28 cellular contexts compared by ENCODE assay signal in genomic region chr12:74468401-74468800, GRCh38.
A peak's percentile ranks its signal among the peaks of the same experiment; 100 is the strongest.
DNase-seq lines count a peak whose midpoint lies in the region; ATAC-seq, FAIRE-seq and TF ChIP-seq lines count a peak whose summit lies in the region.
"Had no signal": no experiment of that assay in that cellular context is flagged by ENCODE, and none has a peak within 500 bp of the region (broad histone marks: within the 10 kb centered on the region; RNA-seq: fewer than 3 reads in every experiment).

No MANE protein-coding gene starts in this region.

- H3K4me2 ChIP-seq in K562 (ENCODE audit: insufficient read depth, low read length): no peak overlapping the region
- H3K4me2 ChIP-seq: BLaER1 had no signal

- H3K27me3 ChIP-seq in K562 (ENCODE audit: control insufficient read depth in 2 of 2, insufficient read depth in 2 of 2, low read length in 2 of 2): no peaks in the 10 kb centered on the region
- no peaks in the 10 kb centered on the region for H3K27me3 ChIP-seq in liver (ENCODE audit: control insufficient read depth in 4 of 4, insufficient read depth in 4 of 4, low read length in 3 of 4)
- H3K27me3 ChIP-seq: BE2C, BLaER1 had no signal

- H3K36me3 ChIP-seq in K562 (ENCODE audit: control insufficient read depth, insufficient read depth, low read length): no peaks in the 10 kb centered on the region
- H3K36me3 ChIP-seq in liver (ENCODE audit: control insufficient read depth in 4 of 4, insufficient read depth in 3 of 4, low read depth in 1 of 4, low read length in 3 of 4): no peaks in the 10 kb centered on the region
- H3K36me3 ChIP-seq: BE2C, BLaER1 had no signal

- TF ChIP-seq CTCF in K562 (IDR thresholded peaks at IDR 0.05 in 2 of 3, conservative IDR thresholded peaks at IDR 0.05 in 1 of 3; ENCODE audit: insufficient read depth in 2 of 3, low read depth in 1 of 3, low read length in 3 of 3) (no peak), liver (IDR thresholded peaks at IDR 0.05; ENCODE audit: low read depth, low read length, missing input control) (no peak), glutamatergic neuron (IDR thresholded peaks at IDR 0.05; ENCODE audit: partially characterized antibody, unreplicated experiment) (no peak)

- in situ Hi-C loops in K562 (cut with MboI): no loop called here

- H3K9ac ChIP-seq in K562 (ENCODE audit: insufficient read depth in 1 of 2, low read depth in 2 of 2, low read length in 2 of 2): no peak overlapping the region
- H3K9ac ChIP-seq in liver (ENCODE audit: low read depth in 1 of 2, low read length in 2 of 2): no peak overlapping the region
- H3K9ac ChIP-seq: BLaER1 had no signal

- H3K27ac Mint-ChIP-seq in glutamatergic neuron (ENCODE audit: unreplicated experiment): no peak overlapping the region
- H3K27ac Mint-ChIP-seq: CD14-positive monocyte; CD4-positive, alpha-beta memory T cell; CD4-positive, CD25-positive, alpha-beta regulatory T cell; CD8-positive, alpha-beta memory T cell had no signal

- no peaks in the 10 kb centered on the region for H3K79me2 ChIP-seq in K562 (ENCODE audit: control insufficient read depth, insufficient read depth, low read length)

- no peak overlapping the region for H3K27ac ChIP-seq in K562 (ENCODE audit: extremely low read depth, low read depth, low read length)
- H3K27ac ChIP-seq in liver (ENCODE audit: low read depth in 1 of 2, low read length in 2 of 2): no peak overlapping the region
- H3K27ac ChIP-seq: BLaER1 had no signal

- 10% methylated on average over 4 of the region's 4 CpGs for WGBS in K562 (ENCODE audit: insufficient coverage, low coverage, missing lambda C conversion rate)
- WGBS in liver: 30% methylated on average over 4 of the region's 4 CpGs

- FAIRE-seq in K562 (lab: Jason Lieb, UNC): no peak
- FAIRE-seq: A204.1, GM12878, GM12892, GM18507 had no signal

- no peaks in the 10 kb centered on the region for H3K27me3 Mint-ChIP-seq in glutamatergic neuron (ENCODE audit: unreplicated experiment)
- H3K27me3 Mint-ChIP-seq: CD4-positive, CD25-positive, alpha-beta regulatory T cell had no signal

- no peaks in the 10 kb centered on the region for H3K36me3 Mint-ChIP-seq in glutamatergic neuron (ENCODE audit: unreplicated experiment)
- H3K36me3 Mint-ChIP-seq: CD14-positive monocyte; CD4-positive, alpha-beta memory T cell; CD4-positive, CD25-positive, alpha-beta regulatory T cell; CD8-positive, alpha-beta memory T cell had no signal

- intact Hi-C loops in K562 (cut with micrococcal nuclease): no loop called here

- CTCF ChIA-PET in K562 (lab: Yijun Ruan, JAX; ENCODE audit: low intra/inter-chr PET ratio): no interaction called here

- DNase-seq in K562 (ENCODE audit: extremely low read depth in 1 of 4, low spot score in 3 of 4) (no peak), left lobe of liver (ENCODE audit: low spot score) (no peak), NCI-H1930 (lab: John Stamatoyannopoulos, UW) (no peak), glutamatergic neuron (no peak)
- no peak for DNase-seq in activated CD8-positive, alpha-beta memory T cell treated with anti-CD3 and anti-CD28 coated beads for 24 hours
- DNase-seq: 8988T; ACHN; BE2C; C1 segment of cervical spinal cord; CD4-positive, alpha-beta memory T cell; CD4-positive, CD25-positive, alpha-beta regulatory T cell; CD8-positive, alpha-beta memory T cell; COR-L47; DMS 273 treated with DMSO at 0.1 percent for 48 hours; DMS153; DMS53; DMS79; DND-41; EL; GDM1 had no signal

- no peaks in the 10 kb centered on the region for H3K4me1 Mint-ChIP-seq in glutamatergic neuron (ENCODE audit: low read depth, unreplicated experiment)
- H3K4me1 Mint-ChIP-seq: CD14-positive monocyte; CD4-positive, alpha-beta memory T cell; CD4-positive, CD25-positive, alpha-beta regulatory T cell; CD8-positive, alpha-beta memory T cell had no signal

- H4K20me1 ChIP-seq in K562 (replicated peaks; ENCODE audit: control insufficient read depth, insufficient read depth, low read length): no peaks in the 10 kb centered on the region
- H4K20me1 ChIP-seq: BLaER1 had no signal

- no TSS peak for BruUV-seq in K562 (replicated peaks; lab: Mats Ljungman, UMichigan)

- TF ChIP-seq EP300 in K562 (IDR thresholded peaks at IDR 0.05; ENCODE audit: low read length): no peak

- no peaks in the 10 kb centered on the region for H3K4me1 ChIP-seq in K562 (replicated peaks in 1 of 2; ENCODE audit: control insufficient read depth in 2 of 2, insufficient read depth in 2 of 2, low read length in 2 of 2)
- H3K4me1 ChIP-seq in liver (ENCODE audit: control insufficient read depth in 4 of 4, insufficient read depth in 4 of 4, low read length in 3 of 4): peaks cover 0 to 6% (median 4%) of the 10 kb centered on the region in 4 donors
- H3K4me1 ChIP-seq: BE2C, BLaER1 had no signal

- TF ChIP-seq POLR2A in K562 (conservative IDR thresholded peaks at IDR 0.05): no peak

- H3K4me3 ChIP-seq in K562: no peak overlapping the region
- H3K4me3 ChIP-seq in liver (ENCODE audit: low read depth in 1 of 3, low read length in 3 of 3): no peak overlapping the region
- H3K4me3 ChIP-seq: BLaER1, GM12878 had no signal

- no peak overlapping the region for H3K4me3 Mint-ChIP-seq in glutamatergic neuron (ENCODE audit: unreplicated experiment)
- H3K4me3 Mint-ChIP-seq: CD14-positive monocyte; CD4-positive, alpha-beta memory T cell; CD4-positive, CD25-positive, alpha-beta regulatory T cell; CD8-positive, alpha-beta memory T cell had no signal

- ATAC-seq in K562 (no peak), left lobe of liver (peak; percentile 82), HG03175 (IDR thresholded peaks at IDR 0.05; ENCODE audit: unreplicated experiment) (no peak)
- ATAC-seq: GM12878 had no signal

- H3K9me3 ChIP-seq in K562 (replicated peaks; ENCODE audit: control insufficient read depth, insufficient read depth, low read depth, low read length): no peaks in the 10 kb centered on the region
- H3K9me3 ChIP-seq in liver (ENCODE audit: control insufficient read depth in 4 of 4, low read length in 3 of 4): no peaks in the 10 kb centered on the region
- H3K9me3 ChIP-seq: BE2C, BLaER1 had no signal

- no peaks in the 10 kb centered on the region for H3K9me1 ChIP-seq in K562 (ENCODE audit: control insufficient read depth, insufficient read depth, low read length)

- POLR2A ChIA-PET in K562 (lab: Yijun Ruan, JAX): no interaction called here

- no peak for TF ChIP-seq RAD21 in K562 (CRISPR knock-in tag; conservative IDR thresholded peaks at IDR 0.05 in 1 of 2, IDR thresholded peaks at IDR 0.05 in 1 of 2)
- TF ChIP-seq RAD21 in liver (IDR thresholded peaks at IDR 0.05): no peak

- H3K9me3 Mint-ChIP-seq in glutamatergic neuron (ENCODE audit: unreplicated experiment): no peaks in the 10 kb centered on the region

- H2AFZ ChIP-seq in K562 (ENCODE audit: low read depth, low read length): no peak overlapping the region

TF ChIP-seq in K562, 482 proteins besides CTCF, POLR2A, EP300 and RAD21:
- no peak for TF ChIP-seq ZNF12 (CRISPR knock-in tag; IDR thresholded peaks at IDR 0.05)
- 0 out of 2 replicates have a peak, but pooled peaks have one; percentile 21 for TF ChIP-seq CEBPB (tag; IDR thresholded peaks at IDR 0.05)
TF ChIP-seq in K562: peak in this region for 1.

TF ChIP-seq in liver, 16 proteins besides CTCF, POLR2A, EP300 and RAD21:
- TF ChIP-seq ZBTB33 (IDR thresholded peaks at IDR 0.05): no peak
- no peak for TF ChIP-seq MAX (IDR thresholded peaks at IDR 0.05)
- no peak for TF ChIP-seq GABPA (IDR thresholded peaks at IDR 0.05 in 1 of 2, conservative IDR thresholded peaks at IDR 0.05 in 1 of 2)
- TF ChIP-seq HNF4G (IDR thresholded peaks at IDR 0.05): no peak
- no peak for TF ChIP-seq JUND (IDR thresholded peaks at IDR 0.05)
- TF ChIP-seq RXRA (IDR thresholded peaks at IDR 0.05): peak; percentile 65 to 69
- TF ChIP-seq HNF4A (conservative IDR thresholded peaks at IDR 0.05): peak; percentile 49 to 50
- TF ChIP-seq FOXA1 (IDR thresholded peaks at IDR 0.05): no peak
- TF ChIP-seq EGR1 (IDR thresholded peaks at IDR 0.05; ENCODE audit: low read depth in 2 of 2): no peak
